18 cellular contexts compared by ENCODE assay signal in the genomic region with DNA sequence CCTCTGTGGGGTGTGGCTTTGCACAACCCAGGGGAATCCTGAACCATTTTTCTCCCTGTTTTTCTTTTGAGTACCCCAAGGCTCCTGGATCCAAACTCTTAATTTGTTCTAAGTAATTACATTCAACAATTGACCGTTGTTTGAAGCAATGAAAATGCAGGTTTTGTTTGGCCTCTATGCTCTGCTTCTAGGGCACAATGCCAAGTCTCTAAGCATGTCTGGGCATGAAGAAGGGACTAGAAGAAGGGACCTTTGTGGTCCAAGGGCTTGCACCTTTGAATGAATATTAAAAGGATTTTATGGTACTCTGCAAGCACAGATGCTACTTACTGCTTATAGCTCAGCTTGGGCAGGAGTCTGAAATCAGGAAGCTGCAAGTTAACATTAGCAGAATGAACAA. TPM values are rescaled to one million over a fixed set of nuclear protein-coding genes. Genes with fewer than 3 reads are reported as not detected.
DNase-seq lines count a peak whose midpoint lies in the region; ATAC-seq, FAIRE-seq and TF ChIP-seq lines count a peak whose summit lies in the region.
"Had no signal": no experiment of that assay in that cellular context is flagged by ENCODE, and none has a peak within 500 bp of the region (broad histone marks: within the 10 kb centered on the region; RNA-seq: fewer than 3 reads in every experiment).

No MANE protein-coding gene starts in this region.

- H3K27ac Mint-ChIP-seq in chondrocyte (ENCODE audit: unreplicated experiment), result no peak overlapping the region

- H2AK5ac ChIP-seq in neuronal stem cell (ENCODE audit: low read depth, low read length), result no peak overlapping the region

- CTCF ChIA-PET in GM12878 (lab: Yijun Ruan, JAX), result interaction anchor here (0.5 to 3.1 kb wide), 8 partner anchors 9 to 1056 kb away, joined by 3 to 36 read pairs (median 4); no protein-coding TSS in a partner anchor

- TF ChIP-seq CTCF in GM12878 (IDR thresholded peaks at IDR 0.05 in 2 of 3, conservative IDR thresholded peaks at IDR 0.05 in 1 of 3; ENCODE audit: control insufficient read depth in 2 of 3, extremely low read depth in 1 of 3, insufficient read depth in 1 of 3, low read depth in 3 of 3, low read length in 3 of 3) (no peak), chondrocyte (IDR thresholded peaks at IDR 0.05) (no peak)

- no peaks in the 10 kb centered on the region for H3K36me3 Mint-ChIP-seq in chondrocyte (ENCODE audit: low read depth)
- H3K36me3 Mint-ChIP-seq: CD14-positive monocyte had no signal

- no peaks in the 10 kb centered on the region for H3K79me1 ChIP-seq in neuronal stem cell (ENCODE audit: low read depth, low read length)

- no peak for TF ChIP-seq EP300 in GM12878 (IDR thresholded peaks at IDR 0.05; ENCODE audit: borderline replicate concordance in 1 of 2, control insufficient read depth in 1 of 2, low read depth in 2 of 2, low read length in 2 of 2)

- H3K4me1 ChIP-seq in GM12878 (ENCODE audit: control insufficient read depth, insufficient read depth, low read length) (no peaks in the 10 kb centered on the region), neuronal stem cell (ENCODE audit: control insufficient read depth in 2 of 2, insufficient read depth in 1 of 2, low read depth in 1 of 2, low read length in 2 of 2) (peaks cover 4 to 13% of the 10 kb centered on the region in 2 donors)

- H3K14ac ChIP-seq in neuronal stem cell (ENCODE audit: low read length), result no peak overlapping the region

- ATAC-seq in GM12878, result no peak

- H3K18ac ChIP-seq in neuronal stem cell (ENCODE audit: low read length), result no peak overlapping the region

- POLR2A ChIA-PET in GM12878 (lab: Charles Lee), result no interaction called here

- SMC1A ChIA-PET in GM12878 (lab: Charles Lee; ENCODE audit: uncharacterized antibody, unreplicated experiment), result interaction anchor here (0.8 to 8.1 kb wide), 6 partner anchors 15 to 745 kb away, joined by 3 to 71 read pairs (median 4); no protein-coding TSS in a partner anchor

- peaks cover 38% of the 10 kb centered on the region for H3K4me1 Mint-ChIP-seq in chondrocyte (ENCODE audit: low read depth)

- RAD21 ChIA-PET in GM12878 (lab: Charles Lee; ENCODE audit: unreplicated experiment), result interaction anchor here (0.7 to 3.1 kb wide), 5 partner anchors 16 to 1056 kb away, joined by 3 to 17 read pairs (median 4); no protein-coding TSS in a partner anchor

- H3K27me3 ChIP-seq in GM12878 (replicated peaks in 1 of 2; ENCODE audit: control insufficient read depth in 2 of 2, insufficient read depth in 2 of 2, low read length in 1 of 2) (no peaks in the 10 kb centered on the region; a peak in 1 of 4 replicates), neuronal stem cell (ENCODE audit: control insufficient read depth in 3 of 3, insufficient read depth in 3 of 3, low read depth in 1 of 3, low read length in 3 of 3) (no peaks in the 10 kb centered on the region)

- 0% methylated on average over 1 of the region's 1 CpG for whole genome bisulfite sequencing in GM12878 (ENCODE audit: insufficient coverage, insufficient replicate concordance, low lambda C conversion rate, missing lambda C conversion rate)
- WGBS in neuronal stem cell (ENCODE audit: extremely low coverage in 2 of 2, insufficient read length in 2 of 2, insufficient replicate concordance in 1 of 2), 2 donors, result no CpG with 5 or more reads among the region's 1 CpG

- no peak overlapping the region for H2BK5ac ChIP-seq in neuronal stem cell (ENCODE audit: low read length)

- H3K9me3 ChIP-seq in GM12878 (replicated peaks; ENCODE audit: control insufficient read depth, insufficient read depth, low read length), result no peaks in the 10 kb centered on the region
- H3K9me3 ChIP-seq in neuronal stem cell (replicated peaks in 1 of 2; ENCODE audit: control insufficient read depth in 2 of 2, insufficient read depth in 1 of 2, low read depth in 1 of 2, low read length in 2 of 2), result no peaks in the 10 kb centered on the region

- H3K4ac ChIP-seq in neuronal stem cell (ENCODE audit: low read length), result no peak overlapping the region

- H2BK120ac ChIP-seq in neuronal stem cell (ENCODE audit: low read depth, low read length), result no peak overlapping the region

- BruUV-seq in GM12878 (replicated peaks; lab: Mats Ljungman, UMichigan), result no TSS peak

- H2BK12ac ChIP-seq in neuronal stem cell (ENCODE audit: low read length), result no peak overlapping the region

- TF ChIP-seq POLR2A in GM12878 (IDR thresholded peaks at IDR 0.05; ENCODE audit: low read depth, low read length), result no peak

- H3K27me3 Mint-ChIP-seq in chondrocyte (ENCODE audit: low read depth), result no peaks in the 10 kb centered on the region

- no peak for TF ChIP-seq RAD21 in GM12878 (IDR thresholded peaks at IDR 0.05; ENCODE audit: insufficient read depth, low read depth, low read length)

- DNase-seq in DMS153 treated with DMSO at 0.1 percent for 48 hours (lab: John Stamatoyannopoulos, UW; ENCODE audit: unreplicated experiment) (peak; percentile 19), DMS153 (lab: John Stamatoyannopoulos, UW) (no peak), NCI-H345 (lab: John Stamatoyannopoulos, UW) (peak; percentile 67), GM12878 (ENCODE audit: low read depth, low spot score) (no peak), neuronal stem cell (ENCODE audit: low spot score) (no peak), EL (no peak), NOMO-1 treated with dmso at 0.1 percent for 144 hours (lab: John Stamatoyannopoulos, UW; ENCODE audit: unreplicated experiment) (no peak), chondrocyte (ENCODE audit: low spot score) (no peak)
- DNase-seq: activated gamma-delta T cell treated with Interleukin-2 at 50 U/mL for 16 hours; effector CD8-positive, alpha-beta T cell; foreskin fibroblast; Kasumi-1; NCI-H82; WERI-Rb-1 had no signal

- H2BK15ac ChIP-seq in neuronal stem cell (ENCODE audit: low read length), result no peak overlapping the region

- H3K4me2 ChIP-seq in GM12878 (ENCODE audit: control insufficient read depth, insufficient read depth) (no peak overlapping the region), neuronal stem cell (ENCODE audit: insufficient read depth, low read length, poor library complexity, severe bottlenecking) (no peak overlapping the region)

- no peak overlapping the region for H3K4me3 Mint-ChIP-seq in chondrocyte (ENCODE audit: unreplicated experiment)
- H3K4me3 Mint-ChIP-seq: CD14-positive monocyte had no signal

- H3K27ac ChIP-seq in GM12878 (ENCODE audit: control insufficient read depth, insufficient read depth), result no peak overlapping the region
- no peak overlapping the region for H3K27ac ChIP-seq in neuronal stem cell (replicated peaks; ENCODE audit: low read length)
- H3K27ac ChIP-seq: 22Rv1, HL-60, WERI-Rb-1 had no signal

- H2AFZ ChIP-seq in GM12878 (ENCODE audit: control insufficient read depth, low read depth, low read length) (no peak overlapping the region), neuronal stem cell (ENCODE audit: low read length) (peak overlapping the region; percentile 53)

- no peaks in the 10 kb centered on the region for H3K79me2 ChIP-seq in GM12878 (ENCODE audit: control insufficient read depth, insufficient read depth, low read length)

- H4K20me1 ChIP-seq in GM12878 (ENCODE audit: control insufficient read depth, insufficient read depth), result no peaks in the 10 kb centered on the region

- in situ Hi-C loops in GM12878 (cut with MboI), result loop anchor here (5.0 kb wide), 3 partner anchors 610 to 1060 kb away; no protein-coding TSS in a partner anchor

- intact Hi-C loops in GM12878 (cut with micrococcal nuclease; ENCODE audit: unreplicated experiment), result loop anchor here (5.0 to 10.0 kb wide), 2 partner anchors 352 to 855 kb away; no protein-coding TSS in a partner anchor

- no peak overlapping the region for H4K91ac ChIP-seq in neuronal stem cell (ENCODE audit: low read depth, low read length, poor library complexity)

- H3K36me3 ChIP-seq in GM12878 (ENCODE audit: control insufficient read depth in 2 of 2, insufficient read depth in 2 of 2, low read length in 1 of 2) (no peaks in the 10 kb centered on the region), neuronal stem cell (replicated peaks in 1 of 2; ENCODE audit: control insufficient read depth in 2 of 2, insufficient read depth in 2 of 2, low read length in 2 of 2) (no peaks in the 10 kb centered on the region)
- H3K36me3 ChIP-seq: WERI-Rb-1 had no signal

- H3K4me3 ChIP-seq in GM12878, result no peak overlapping the region
- no peak overlapping the region for H3K4me3 ChIP-seq in neuronal stem cell (ENCODE audit: low read length in 2 of 2)

- no peak overlapping the region for H3K23ac ChIP-seq in neuronal stem cell (ENCODE audit: low read depth, low read length, poor library complexity)

- H4K8ac ChIP-seq in neuronal stem cell (ENCODE audit: low read depth, low read length), result no peak overlapping the region

- no peaks in the 10 kb centered on the region for H3K9me3 Mint-ChIP-seq in chondrocyte (ENCODE audit: low read depth)

- FAIRE-seq in GM12878 (lab: Jason Lieb, UNC), result no peak
- FAIRE-seq: GM18507 had no signal

- no peak overlapping the region for H3K9ac ChIP-seq in GM12878 (ENCODE audit: control insufficient read depth, insufficient read depth, low read length)
- H3K9ac ChIP-seq in neuronal stem cell (ENCODE audit: low read depth, low read length, poor library complexity), result no peak overlapping the region

RNA-seq across cellular contexts. Expression of a gene that starts 6.6 kb away (rescaled TPM):
- 137 and 148 TPM in 2 replicates for total RNA-seq in GM12878 (2013; cell fraction: nucleolus; rRNA removed)
- total RNA-seq in GM12878 (2014; rRNA removed), result 46.9 and 55.5 TPM in 2 replicates
- 23.2 and 24.6 TPM in 2 replicates for total RNA-seq in GM12878 (2014; rRNA removed; fragmentation: Illumina TruSeq; extraction: Trizol)
- 46.8 and 53.5 TPM in 2 replicates for total RNA-seq in GM12878 (2021)
- polyA plus RNA-seq in GM12878 (2011; ENCODE audit: low read depth), result 7.3 TPM
- 53.6 and 54.7 TPM in 2 replicates for polyA plus RNA-seq in GM12878 (2011; rRNA removed)
- polyA plus RNA-seq in GM12878 (2011; cell fraction: cytosol; rRNA removed), result 46.0 and 61.7 TPM in 2 replicates
- polyA plus RNA-seq in GM12878 (2011; cell fraction: nucleus; rRNA removed), result 81.6 and 87.0 TPM in 2 replicates
- polyA plus RNA-seq in GM12878 (2012), result 9.2 and 11.5 TPM in 2 replicates
- 31.7 and 33.6 TPM in 2 replicates for polyA plus RNA-seq in GM12878 (2014; fragmentation: Illumina TruSeq; extraction: Trizol)
- polyA plus RNA-seq in GM12878 (2014; fragmentation: Nextera tagmentation; extraction: Ambion mirVana), result 1 to 10 TPM; 8.2 to 8.5 TPM
- polyA plus RNA-seq in GM12878 (2014; rRNA removed), result 27.8 and 46.8 TPM in 2 replicates
- 10 to 100 TPM; 32.4 to 36.3 TPM for polyA plus RNA-seq in GM12878 (2016; fragmentation: Nextera tagmentation; extraction: Ambion mirVana)
- polyA minus RNA-seq in GM12878 (2011; rRNA and poly(A)+ RNA removed), result 102 and 112 TPM in 2 replicates
- 29.0 and 29.4 TPM in 2 replicates for polyA minus RNA-seq in GM12878 (2011; cell fraction: cytosol; rRNA and poly(A)+ RNA removed)
- 127 and 189 TPM in 2 replicates for polyA minus RNA-seq in GM12878 (2011; cell fraction: nucleus; rRNA and poly(A)+ RNA removed)
- 26.2 TPM for polyA plus RNA-seq in neuronal stem cell (2013, experiment 1 of 2)
- 27.7 TPM for polyA plus RNA-seq in neuronal stem cell (2013, experiment 2 of 2)
- total RNA-seq in chondrocyte, result 37.4 to 53.6 TPM (median 51.1 TPM) in 3 replicates

RNA-seq across cellular contexts. Expression of a gene that starts 37.9 kb away (rescaled TPM):
- 65.8 and 82.6 TPM in 2 replicates for total RNA-seq in GM12878 (2013; cell fraction: nucleolus; rRNA removed)
- 36.9 and 50.1 TPM in 2 replicates for total RNA-seq in GM12878 (2014; rRNA removed)
- total RNA-seq in GM12878 (2014; rRNA removed; fragmentation: Illumina TruSeq; extraction: Trizol), result 56.8 and 56.9 TPM in 2 replicates
- 37.3 and 43.6 TPM in 2 replicates for total RNA-seq in GM12878 (2021)
- polyA plus RNA-seq in GM12878 (2011; ENCODE audit: low read depth), result 25.0 TPM
- polyA plus RNA-seq in GM12878 (2011; rRNA removed), result 76.0 and 109 TPM in 2 replicates
- polyA plus RNA-seq in GM12878 (2011; cell fraction: cytosol; rRNA removed), result 31.1 and 32.1 TPM in 2 replicates
- 25.6 and 30.5 TPM in 2 replicates for polyA plus RNA-seq in GM12878 (2011; cell fraction: nucleus; rRNA removed)
- 37.1 and 40.9 TPM in 2 replicates for polyA plus RNA-seq in GM12878 (2012)
- polyA plus RNA-seq in GM12878 (2014; fragmentation: Illumina TruSeq; extraction: Trizol), result 40.0 and 46.3 TPM in 2 replicates
- 10 to 100 TPM; 13.5 to 43.4 TPM for polyA plus RNA-seq in GM12878 (2014; fragmentation: Nextera tagmentation; extraction: Ambion mirVana)
- 41.8 and 47.1 TPM in 2 replicates for polyA plus RNA-seq in GM12878 (2014; rRNA removed)
- polyA plus RNA-seq in GM12878 (2016; fragmentation: Nextera tagmentation; extraction: Ambion mirVana), result 10 to 100 TPM; 44.7 to 46.6 TPM
- polyA minus RNA-seq in GM12878 (2011; rRNA and poly(A)+ RNA removed), result 36.9 and 46.0 TPM in 2 replicates
- 17.5 and 19.4 TPM in 2 replicates for polyA minus RNA-seq in GM12878 (2011; cell fraction: cytosol; rRNA and poly(A)+ RNA removed)
- polyA minus RNA-seq in GM12878 (2011; cell fraction: nucleus; rRNA and poly(A)+ RNA removed), result 19.7 and 35.3 TPM in 2 replicates
- polyA plus RNA-seq in neuronal stem cell (2013, experiment 1 of 2), result 61.3 TPM
- polyA plus RNA-seq in neuronal stem cell (2013, experiment 2 of 2), result 59.2 TPM
- 125 to 153 TPM (median 126 TPM) in 3 replicates for total RNA-seq in chondrocyte

Comparison
In these comparisons a context has a peak if more than half of its experiments do, and no peak if none do; other contexts are left out.
1. DNase-seq: peak in DMS153 treated with DMSO at 0.1 percent for 48 hours (single experiment) and NCI-H345 (single experiment); none in DMS153 (single experiment), GM12878 (single experiment), neuronal stem cell (single experiment), EL (single experiment), NOMO-1 treated with dmso at 0.1 percent for 144 hours (single experiment) and chondrocyte (single experiment).